ENCODE assay signal across 30 cellular contexts in genomic region chrX:153633607-153634180, GRCh38. TPM values are rescaled to one million over a fixed set of nuclear protein-coding genes. Genes with fewer than 3 reads are reported as not detected.
"Had no signal": no experiment of that assay in that cellular context is flagged by ENCODE, and none has a peak within 500 bp of the region (broad histone marks: within the 10 kb centered on the region; RNA-seq: fewer than 3 reads in every experiment).

No MANE protein-coding gene starts in this region.

- H3K36me3 ChIP-seq: brain microvascular endothelial cell, cardiac muscle cell had no signal

- H3K4me3 ChIP-seq: cardiac muscle cell, SK-N-MC had no signal

- DNase-seq: activated B cell treated with CpG ODN at 0.5 μM for 24 hours; activated CD4-positive, alpha-beta memory T cell treated with anti-CD3 and anti-CD28 coated beads for 36 hours; activated CD4-positive, alpha-beta T cell treated with anti-CD3 and anti-CD28 coated beads for 1 hour; activated CD4-positive, alpha-beta T cell treated with anti-CD3 and anti-CD28 coated beads, Interleukin-2, amount 10 ng/mL, durations not matched to agents 7 days and 5 days; activated CD8-positive, alpha-beta memory T cell treated with anti-CD3 and anti-CD28 coated beads for 24 hours; activated gamma-delta T cell treated with Interleukin-2 at 50 U/mL for 16 hours; activated naive CD4-positive, alpha-beta T cell treated with anti-CD3 and anti-CD28 coated beads, Interleukin-2, amount 10 ng/mL, durations not matched to agents 7 days and 5 days; activated naive CD8-positive, alpha-beta T cell treated with anti-CD3 and anti-CD28 coated beads for 36 hours; activated T-cell treated with anti-CD3 and anti-CD28 coated beads, Interleukin-2, amount 50 U/mL, for 4 hours; brain microvascular endothelial cell; Karpas-422; MM.1S; NCI-H1105; NCI-H1436; NCI-H1694 treated with DMSO at 0.1 percent for 48 hours; NCI-H2081; NCI-H2171; NCI-H2227 treated with DMSO at 0.1 percent for 48 hours; NCI-H526 treated with DMSO at 0.1 percent for 48 hours; NCI-H82; OCI-M1; RPMI8226; T-helper 2 cell; T1000 had no signal

- FAIRE-seq: TTC549 had no signal

- ATAC-seq: activated T-cell treated with anti-CD3 and anti-CD28 coated beads, Interleukin-2, amount 50 U/mL, for 4 hours; Panc1; Right ventricle myocardium inferior; T-cell had no signal

- H3K27me3 ChIP-seq: brain microvascular endothelial cell, cardiac muscle cell had no signal

- H3K27ac ChIP-seq: brain microvascular endothelial cell, cardiac muscle cell, SK-N-MC had no signal

RNA-seq across cellular contexts. Expression of gene DUSP9, which starts 13.3 kb away (rescaled TPM):
- total RNA-seq: activated B cell treated with CpG ODN at 0.5 μM for 24 hours; activated CD4-positive, alpha-beta T cell treated with anti-CD3 and anti-CD28 coated beads, Interleukin-2, amount 10 ng/mL, durations not matched to agents 7 days and 5 days had no signal

RNA-seq across cellular contexts. Expression of gene PNCK, which starts 39.9 kb away (rescaled TPM):
- total RNA-seq: activated B cell treated with CpG ODN at 0.5 μM for 24 hours; activated CD4-positive, alpha-beta T cell treated with anti-CD3 and anti-CD28 coated beads, Interleukin-2, amount 10 ng/mL, durations not matched to agents 7 days and 5 days had no signal
